ENCODE assay signal across 17 cellular contexts in the genomic region with DNA sequence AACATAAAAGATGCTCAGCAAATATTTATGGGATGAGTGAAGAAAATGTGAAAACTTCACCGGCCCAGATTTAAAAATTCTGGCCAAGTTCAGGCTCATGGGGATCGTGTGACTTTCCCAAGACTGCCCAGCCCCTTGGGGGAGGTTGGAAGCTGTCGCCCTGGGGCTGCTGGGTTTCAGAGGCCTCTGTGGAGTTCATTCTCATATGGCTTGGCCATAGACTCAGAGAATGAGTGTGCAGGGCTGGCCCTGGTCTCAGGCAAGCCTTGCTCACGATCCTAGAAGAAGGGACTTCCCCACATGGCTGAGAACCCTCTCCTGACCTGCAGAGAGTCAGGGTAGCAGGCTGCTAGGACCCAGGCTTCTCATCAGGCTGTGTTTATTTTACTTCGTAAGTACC. TPM values are rescaled to one million over a fixed set of nuclear protein-coding genes. Genes with fewer than 3 reads are reported as not detected.
DNase-seq lines count a peak whose midpoint lies in the region; ATAC-seq and TF ChIP-seq lines count a peak whose summit lies in the region.
"Had no signal": no experiment of that assay in that cellular context is flagged by ENCODE, and none has a peak within 500 bp of the region (broad histone marks: within the 10 kb centered on the region; RNA-seq: fewer than 3 reads in every experiment).

No MANE protein-coding gene starts in this region.

- no TSS peak for BruUV-seq in mammary epithelial cell (replicated peaks; lab: Mats Ljungman, UMichigan)

- no peak overlapping the region for H2AFZ ChIP-seq in mammary epithelial cell (ENCODE audit: low read depth, low read length)

- intact Hi-C loops in breast epithelium (cut with DNase I; ENCODE audit: low total_unique reads) (no loop called here), mammary epithelial cell (cut with micrococcal nuclease) (no loop called here)

- no peaks in the 10 kb centered on the region for H3K9me3 ChIP-seq in breast epithelium
- no peaks in the 10 kb centered on the region for H3K9me3 ChIP-seq in mammary epithelial cell (replicated peaks; ENCODE audit: insufficient read depth, low read length)
- H3K9me3 ChIP-seq: tibial artery had no signal

- DNase-seq in breast epithelium (ENCODE audit: low spot score in 2 of 2) (no peak), mammary epithelial cell (no peak), NCI-H82 treated with DMSO at 0.1 percent for 48 hours (lab: John Stamatoyannopoulos, UW; ENCODE audit: unreplicated experiment) (no peak), NCI-H187 treated with DMSO at 0.1 percent for 48 hours (lab: John Stamatoyannopoulos, UW) (no peak)
- no peak for DNase-seq in activated CD4-positive, alpha-beta T cell treated with anti-CD3 and anti-CD28 coated beads for 1 hour
- DNase-seq: activated CD4-positive, alpha-beta memory T cell treated with anti-CD3 and anti-CD28 coated beads, Interleukin-2, amount 10 ng/mL, durations not matched to agents 7 days and 5 days; MG63; midbrain; NCI-H2029; NCI-H748 treated with DMSO at 0.1 percent for 48 hours; right cardiac atrium; stimulated activated CD4-positive, alpha-beta T cell treated with anti-CD3 and anti-CD28 coated beads, Interleukin-2, amount 100 ng/mL, for 24 hours; tibial artery had no signal

- H3K4me2 ChIP-seq in mammary epithelial cell (ENCODE audit: insufficient read depth, low read depth, low read length) = no peak overlapping the region

- dilution Hi-C loops in mammary epithelial cell (cut with HindIII; ENCODE audit: low sequenced_read_pairs) = no loop called here

- H3K9ac ChIP-seq in mammary epithelial cell (ENCODE audit: insufficient read depth, low read length) = no peak overlapping the region

- H3K4me3 ChIP-seq in breast epithelium (no peak overlapping the region), mammary epithelial cell (replicated peaks in 1 of 3; ENCODE audit: insufficient read depth in 1 of 3, low read depth in 2 of 3, low read length in 3 of 3) (no peak overlapping the region)
- H3K4me3 ChIP-seq: MG63, tibial artery had no signal

- no peak for TF ChIP-seq POLR2A in breast epithelium (IDR thresholded peaks at IDR 0.05)

- in situ Hi-C loops in mammary epithelial cell (cut with MboI; ENCODE audit: low sequenced_read_pairs in 2 of 2) = no loop called here

- CTCF ChIA-PET in mammary epithelial cell (lab: Charles Lee; ENCODE audit: low non-redundant PET) = no interaction called here

- no peaks in the 10 kb centered on the region for H4K20me1 ChIP-seq in mammary epithelial cell (ENCODE audit: insufficient read depth, low read length)

- H3K4me1 ChIP-seq in breast epithelium = peaks cover 5 to 11% of the 10 kb centered on the region in 2 donors
- peaks cover 22% of the 10 kb centered on the region for H3K4me1 ChIP-seq in mammary epithelial cell (ENCODE audit: insufficient read depth, low read length)

- WGBS in mammary epithelial cell (ENCODE audit: low coverage, missing lambda C conversion rate) = 71% methylated on average over 3 of the region's 5 CpGs

- H3K27ac ChIP-seq in breast epithelium = peak overlapping the region; percentile 19 to 22
- H3K27ac ChIP-seq in mammary epithelial cell (ENCODE audit: insufficient read depth, low read depth, low read length) = no peak overlapping the region
- peak overlapping the region; percentile 51 for H3K27ac ChIP-seq in cingulate gyrus (ENCODE audit: low read depth, low read length)
- H3K27ac ChIP-seq in temporal lobe (ENCODE audit: low read depth, low read length) = peak overlapping the region; percentile 60
- H3K27ac ChIP-seq: 22Rv1, tibial artery had no signal

- no peak for TF ChIP-seq CTCF in breast epithelium (IDR thresholded peaks at IDR 0.05)
- no peak for TF ChIP-seq CTCF in mammary epithelial cell (conservative IDR thresholded peaks at IDR 0.05 in 1 of 2, IDR thresholded peaks at IDR 0.05 in 1 of 2; ENCODE audit: extremely low read depth in 1 of 2, insufficient read depth in 1 of 2, low read depth in 1 of 2, low read length in 2 of 2)

- no peaks in the 10 kb centered on the region for H3K36me3 ChIP-seq in breast epithelium
- no peaks in the 10 kb centered on the region for H3K36me3 ChIP-seq in mammary epithelial cell (ENCODE audit: insufficient read depth, low read length)
- H3K36me3 ChIP-seq: MG63, tibial artery had no signal

- H3K27me3 ChIP-seq in breast epithelium (no peaks in the 10 kb centered on the region), mammary epithelial cell (ENCODE audit: insufficient read depth, low read length) (no peaks in the 10 kb centered on the region)
- H3K27me3 ChIP-seq: MG63, tibial artery had no signal

- no peaks in the 10 kb centered on the region for H3K79me2 ChIP-seq in mammary epithelial cell (ENCODE audit: insufficient read depth, low read length)

- ATAC-seq in HG03095 (IDR thresholded peaks at IDR 0.05; ENCODE audit: unreplicated experiment) = peak; percentile 50
- ATAC-seq: right cardiac atrium had no signal

RNA-seq across cellular contexts. Expression of a gene that starts 24.6 kb away (rescaled TPM):
- total RNA-seq in breast epithelium (10 to 100 TPM in 1 of 3 donors, 1 to 10 TPM in 1, under 1 TPM in 1; 0.32 to 29.4 (median 9.2) TPM), mammary epithelial cell (1 to 10 TPM; 1.3 to 2.2 TPM), temporal lobe (0.74 TPM)
- 0.97 TPM for polyA plus RNA-seq in mammary epithelial cell
- polyA minus RNA-seq in mammary epithelial cell = 4.7 TPM
- total RNA-seq: activated CD4-positive, alpha-beta memory T cell treated with anti-CD3 and anti-CD28 coated beads, Interleukin-2, amount 10 ng/mL, durations not matched to agents 7 days and 5 days had no signal

RNA-seq across cellular contexts. Expression of a gene that starts 40.8 kb away (rescaled TPM):
- 100 to 1,000 TPM in 1 of 3 donors, 10 to 100 TPM in 2; 80.6 to 106 (median 97.7) TPM for total RNA-seq in breast epithelium
- total RNA-seq in mammary epithelial cell = 100 to 1,000 TPM in 1 of 2 donors, 10 to 100 TPM in 1; 73.5 to 106 TPM
- 154 TPM for polyA plus RNA-seq in mammary epithelial cell
- 337 TPM for polyA minus RNA-seq in mammary epithelial cell
- 61.5 TPM for total RNA-seq in temporal lobe
